ENCODE assay signal across 20 cellular contexts in the genomic region with DNA sequence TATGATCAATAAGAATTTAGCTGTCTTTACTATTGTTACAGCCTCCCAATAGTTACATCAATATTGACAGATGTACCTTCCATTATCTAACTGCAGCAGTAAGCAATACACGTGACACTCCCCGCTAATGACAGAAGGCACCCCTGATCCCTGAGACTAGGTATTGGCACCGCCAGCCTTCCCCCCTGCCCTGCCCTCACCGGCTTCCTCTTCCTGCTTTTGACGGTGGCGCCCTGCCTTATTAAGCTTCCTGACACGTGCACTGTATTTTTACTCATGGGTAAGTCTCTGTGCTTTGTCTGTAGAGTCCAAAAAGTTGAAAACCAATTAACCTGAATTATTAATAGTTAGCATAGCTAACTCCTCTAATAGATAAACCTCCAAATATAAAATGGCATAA.
A peak's percentile ranks its signal among the peaks of the same experiment; 100 is the strongest.
DNase-seq lines count a peak whose midpoint lies in the region; ATAC-seq lines count a peak whose summit lies in the region.
"Had no signal": no experiment of that assay in that cellular context is flagged by ENCODE, and none has a peak within 500 bp of the region (broad histone marks: within the 10 kb centered on the region; RNA-seq: fewer than 3 reads in every experiment).

No MANE protein-coding gene starts in this region.

- DNase-seq in NCI-H2171 treated with DMSO at 0.1 percent for 48 hours (lab: John Stamatoyannopoulos, UW): peak; percentile 61
- DNase-seq in NCI-H2171 (lab: John Stamatoyannopoulos, UW): no peak
- DNase-seq in germinal center (ENCODE audit: low spot score): peak; percentile 48
- DNase-seq in NCI-H2107 (lab: John Stamatoyannopoulos, UW): no peak
- no peak for DNase-seq in T-cell
- DNase-seq: ACHN; CD8-positive, alpha-beta memory T cell; KBM-7; NCI-H1092; NCI-H1436; NCI-H187 treated with DMSO at 0.1 percent for 48 hours; NCI-H345; NCI-H524; PC-3; Right ventricle myocardium superior had no signal

- POLR2A ChIA-PET in T-cell (lab: Charles Lee): no interaction called here

- no peak overlapping the region for H3K4me3 Mint-ChIP-seq in T-cell
- H3K4me3 Mint-ChIP-seq: CD8-positive, alpha-beta memory T cell; T-helper 1 cell treated with Interleukin-12 subunit alpha and Interleukin-12 subunit beta and Interleukin-4 antibody, amounts not matched to agents 30 μg/mL and 1 μg/mL, for 36 hours had no signal

- H3K9me3 Mint-ChIP-seq in T-cell: peaks cover 4 to 18% (median 4%) of the 10 kb centered on the region in 3 donors

- CTCF ChIA-PET in T-cell (lab: Charles Lee): no interaction called here

- ATAC-seq in HG03520 (IDR thresholded peaks at IDR 0.05; ENCODE audit: unreplicated experiment) (peak; percentile 38), HG02798 (IDR thresholded peaks at IDR 0.05; ENCODE audit: poor library complexity, unreplicated experiment) (no peak), T-cell (replicated peaks in 1 of 4) (no peak), HG02852 (IDR thresholded peaks at IDR 0.05; ENCODE audit: unreplicated experiment) (no peak)
- ATAC-seq: HepG2, PC-3 had no signal

- H3K4me1 Mint-ChIP-seq in T-cell: peaks cover 7 to 15% (median 12%) of the 10 kb centered on the region in 3 donors
- H3K4me1 Mint-ChIP-seq: CD8-positive, alpha-beta memory T cell had no signal

- no peak overlapping the region for H3K27ac Mint-ChIP-seq in T-cell
- H3K27ac Mint-ChIP-seq: T-helper 1 cell treated with Interleukin-12 subunit alpha and Interleukin-12 subunit beta and Interleukin-4 antibody, amounts not matched to agents 30 μg/mL and 1 μg/mL, for 36 hours had no signal

- peaks cover 61% of the 10 kb centered on the region for H3K36me3 Mint-ChIP-seq in T-cell

- H3K27me3 Mint-ChIP-seq in T-cell: no peaks in the 10 kb centered on the region
- H3K27me3 Mint-ChIP-seq: CD8-positive, alpha-beta memory T cell had no signal

Comparison
In these comparisons a context has a peak if more than half of its experiments do, and no peak if none do; other contexts are left out.
1. DNase-seq: peak in NCI-H2171 treated with DMSO at 0.1 percent for 48 hours (single experiment) and germinal center (single experiment); none in NCI-H2171 (single experiment), NCI-H2107 (single experiment) and T-cell (0 of 34).